In the genomic region with DNA sequence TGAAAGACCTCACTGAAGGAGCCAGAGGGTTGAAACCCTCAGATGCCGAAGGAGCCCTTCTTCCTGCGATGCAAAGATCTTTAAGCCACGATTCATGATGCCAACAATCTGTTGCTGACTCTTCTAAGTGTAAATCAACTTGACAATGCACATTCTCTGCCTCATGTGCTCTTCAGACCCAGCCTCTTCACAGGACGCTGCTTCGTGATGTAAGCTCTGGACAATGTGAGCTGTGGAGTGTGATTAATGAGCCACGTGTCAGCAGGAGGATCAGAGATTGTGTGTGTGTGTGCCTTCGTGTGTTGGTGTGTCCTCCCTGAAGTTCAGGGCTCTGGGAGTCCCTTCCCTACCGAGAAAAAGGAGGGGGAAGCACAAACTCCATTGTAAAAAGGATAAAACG, we compare ENCODE assay signal across 20 cellular contexts. TPM values are rescaled to one million over a fixed set of nuclear protein-coding genes. Genes with fewer than 3 reads are reported as not detected.
DNase-seq lines count a peak whose midpoint lies in the region; FAIRE-seq and TF ChIP-seq lines count a peak whose summit lies in the region.
"Had no signal": no experiment of that assay in that cellular context is flagged by ENCODE, and none has a peak within 500 bp of the region (broad histone marks: within the 10 kb centered on the region; RNA-seq: fewer than 3 reads in every experiment).

No MANE protein-coding gene starts in this region.

- H3K4ac ChIP-seq in mesenchymal stem cell (ENCODE audit: low read depth in 1 of 2, low read length in 2 of 2) = no peak overlapping the region

- H3K27me3 ChIP-seq in bronchial epithelial cell (ENCODE audit: control insufficient read depth, insufficient read depth, low read length) = peaks cover 3% of the 10 kb centered on the region
- H3K27me3 ChIP-seq in mesenchymal stem cell (ENCODE audit: control insufficient read depth in 1 of 2, insufficient read depth in 1 of 2, low read length in 2 of 2) = peaks cover 0 to 17% of the 10 kb centered on the region in 2 experiments
- H3K27me3 ChIP-seq: upper lobe of left lung had no signal

- no peaks in the 10 kb centered on the region for H3K79me1 ChIP-seq in mesenchymal stem cell (replicated peaks; ENCODE audit: low read length, poor library complexity, severe bottlenecking)

- H3K4me1 ChIP-seq in HEK293 (ENCODE audit: control insufficient read depth, insufficient read depth, low read length) (no peaks in the 10 kb centered on the region), mesenchymal stem cell (ENCODE audit: control insufficient read depth, insufficient read depth, low read depth, low read length) (no peaks in the 10 kb centered on the region)
- H3K4me1 ChIP-seq: upper lobe of left lung had no signal

- H2AFZ ChIP-seq in mesenchymal stem cell (ENCODE audit: low read depth, low read length) = no peak overlapping the region

- H3K36me3 ChIP-seq in HEK293 (ENCODE audit: control insufficient read depth in 2 of 2, insufficient read depth in 1 of 2, low read length in 2 of 2) (no peaks in the 10 kb centered on the region), bronchial epithelial cell (ENCODE audit: control insufficient read depth, insufficient read depth, low read length) (no peaks in the 10 kb centered on the region), mesenchymal stem cell (ENCODE audit: control insufficient read depth in 1 of 2, insufficient read depth in 2 of 2, low read depth in 1 of 2, low read length in 2 of 2) (no peaks in the 10 kb centered on the region)
- H3K36me3 ChIP-seq: upper lobe of left lung had no signal

- H2BK15ac ChIP-seq in mesenchymal stem cell (ENCODE audit: low read depth, poor library complexity, severe bottlenecking) = no peak overlapping the region

- CTCF ChIA-PET in AG04449 (lab: Yijun Ruan, JAX) (interaction anchor here (1.2 kb wide), 1 partner anchor 308 kb away, joined by 3 read pairs; no protein-coding TSS in a partner anchor), HEK293 (lab: Yijun Ruan, JAX) (interaction anchor here (0.7 kb wide), 1 partner anchor 179 kb away, joined by 4 read pairs; no protein-coding TSS in a partner anchor)

- POLR2A ChIA-PET in AG04449 (lab: Yijun Ruan, JAX) (interaction anchor here (1.0 kb wide), 1 partner anchor 26 kb away, joined by 3 read pairs; a partner anchor contains a TSS), HEK293 (lab: Yijun Ruan, JAX) (no interaction called here)

- H4K91ac ChIP-seq in mesenchymal stem cell (ENCODE audit: low read length) = no peak overlapping the region

- H3K4me2 ChIP-seq in mesenchymal stem cell (ENCODE audit: low read length, poor library complexity, severe bottlenecking) = no peak overlapping the region

- H4K8ac ChIP-seq in mesenchymal stem cell (ENCODE audit: low read length) = no peak overlapping the region

- H2BK12ac ChIP-seq in mesenchymal stem cell (ENCODE audit: low read length in 2 of 2) = no peak overlapping the region

- H3K9ac ChIP-seq in mesenchymal stem cell (ENCODE audit: low read length) = peak overlapping the region; percentile 54

- H2BK5ac ChIP-seq in mesenchymal stem cell (ENCODE audit: low read depth, low read length, poor library complexity, severe bottlenecking) = no peak overlapping the region

- intact Hi-C loops in posterior vena cava (cut with DNase I) = no loop called here

- TF ChIP-seq CTCF in AG04449 (IDR thresholded peaks at IDR 0.05; ENCODE audit: insufficient read depth, low read length, missing control alignments) (no peak), HEK293 (tag by site-specific recombination; IDR thresholded peaks at IDR 0.05) (no peak), bronchial epithelial cell (IDR thresholded peaks at IDR 0.05; ENCODE audit: insufficient read depth, low read length, severe bottlenecking) (no peak)

- FAIRE-seq in bronchial epithelial cell (lab: Jason Lieb, UNC) = peak; percentile 77
- FAIRE-seq: keratinocyte had no signal

- DNase-seq in AG04449 (ENCODE audit: low read depth, low spot score) (peak; percentile 46), bronchial epithelial cell (ENCODE audit: low read depth) (no peak), mesenchymal stem cell (peak; percentile 64), posterior vena cava (ENCODE audit: low spot score) (no peak), cerebellar cortex (ENCODE audit: low spot score) (no peak), NCI-H2227 (lab: John Stamatoyannopoulos, UW; ENCODE audit: unreplicated experiment) (no peak)
- DNase-seq in activated CD4-positive, alpha-beta T cell treated with anti-CD3 and anti-CD28 coated beads, Interleukin-2, amount 50 U/mL, for 48 hours = no peak
- DNase-seq: activated CD4-positive, alpha-beta T cell treated with anti-CD3 and anti-CD28 coated beads for 48 hours; activated naive CD8-positive, alpha-beta T cell treated with anti-CD3 and anti-CD28 coated beads, Interleukin-2, amount 10 ng/mL, durations not matched to agents 7 days and 5 days; cerebellar nuclear complex; GDM1; NCI-H1048; NCI-H2227 treated with DMSO at 0.1 percent for 48 hours; Right ventricle myocardium superior; stimulated activated naive CD8-positive, alpha-beta T cell treated with anti-CD3 and anti-CD28 coated beads, Interleukin-15, Interleukin-2, amounts not matched to agents 100 U/mL and 50 U/mL, for 24 hours; T1000; upper lobe of left lung had no signal

- peaks cover 3% of the 10 kb centered on the region; the same call in 1 of the 2 replicates for H3K9me3 ChIP-seq in HEK293 (ENCODE audit: control insufficient read depth, insufficient read depth, low read depth, low read length)
- peaks cover 12% of the 10 kb centered on the region for H3K9me3 ChIP-seq in mesenchymal stem cell (ENCODE audit: control insufficient read depth, low read length)

- H3K4me3 ChIP-seq in AG04449 (ENCODE audit: low read depth, low read length) (no peak overlapping the region), HEK293 (ENCODE audit: low read depth, low read length) (no peak overlapping the region), bronchial epithelial cell (ENCODE audit: low read depth, low read length) (no peak overlapping the region), mesenchymal stem cell (ENCODE audit: insufficient read depth in 1 of 2, low read depth in 1 of 2, low read length in 2 of 2) (peak overlapping the region in 1 of 2 experiments; percentile 27)
- H3K4me3 ChIP-seq: upper lobe of left lung had no signal

- no peak overlapping the region for H2BK120ac ChIP-seq in mesenchymal stem cell (ENCODE audit: low read depth, low read length)

- no peak overlapping the region for H2AK5ac ChIP-seq in mesenchymal stem cell (ENCODE audit: low read length, severe bottlenecking)

- no peak overlapping the region for H3K18ac ChIP-seq in mesenchymal stem cell (ENCODE audit: low read depth in 1 of 2, low read length in 2 of 2)

- H3K23ac ChIP-seq in mesenchymal stem cell (ENCODE audit: low read length in 2 of 2) = no peak overlapping the region

- H3K27ac ChIP-seq in HEK293 (ENCODE audit: extremely low read depth, low read depth, low read length) = no peak overlapping the region
- H3K27ac ChIP-seq in mesenchymal stem cell (ENCODE audit: low read length, poor library complexity, severe bottlenecking) = no peak overlapping the region
- H3K27ac ChIP-seq: upper lobe of left lung had no signal

- no peak overlapping the region for H3K14ac ChIP-seq in mesenchymal stem cell (ENCODE audit: low read length in 2 of 2)

- WGBS in mesenchymal stem cell = 25% methylated on average over 7 of the region's 9 CpGs

TF ChIP-seq in HEK293, 187 proteins besides CTCF, POLR2A, EP300 and RAD21 (continues in another document):
- peak; percentile 80 for TF ChIP-seq SCRT2 (tag by site-specific recombination; IDR thresholded peaks at IDR 0.05)
- TF ChIP-seq ZNF530 (tag by site-specific recombination; IDR thresholded peaks at IDR 0.05; ENCODE audit: low read depth) = no peak
- 0 out of 2 replicates have a peak, but pooled peaks have one; percentile 43 for TF ChIP-seq TRIM28 (IDR thresholded peaks at IDR 0.05; ENCODE audit: borderline replicate concordance, low read length)
- no peak for TF ChIP-seq ZNF585B (tag by site-specific recombination; IDR thresholded peaks at IDR 0.05)
- TF ChIP-seq, protein P1, sequence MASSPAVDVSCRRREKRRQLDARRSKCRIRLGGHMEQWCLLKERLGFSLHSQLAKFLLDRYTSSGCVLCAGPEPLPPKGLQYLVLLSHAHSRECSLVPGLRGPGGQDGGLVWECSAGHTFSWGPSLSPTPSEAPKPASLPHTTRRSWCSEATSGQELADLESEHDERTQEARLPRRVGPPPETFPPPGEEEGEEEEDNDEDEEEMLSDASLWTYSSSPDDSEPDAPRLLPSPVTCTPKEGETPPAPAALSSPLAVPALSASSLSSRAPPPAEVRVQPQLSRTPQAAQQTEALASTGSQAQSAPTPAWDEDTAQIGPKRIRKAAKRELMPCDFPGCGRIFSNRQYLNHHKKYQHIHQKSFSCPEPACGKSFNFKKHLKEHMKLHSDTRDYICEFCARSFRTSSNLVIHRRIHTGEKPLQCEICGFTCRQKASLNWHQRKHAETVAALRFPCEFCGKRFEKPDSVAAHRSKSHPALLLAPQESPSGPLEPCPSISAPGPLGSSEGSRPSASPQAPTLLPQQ (tag by site-specific recombination; IDR thresholded peaks at IDR 0.05) = peak; percentile 48; the same call in 1 of the 2 replicates
- no peak for TF ChIP-seq ZNF76 (tag by site-specific recombination; IDR thresholded peaks at IDR 0.05; ENCODE audit: borderline replicate concordance, low read depth)
- TF ChIP-seq ZNF777 (tag by site-specific recombination; IDR thresholded peaks at IDR 0.05; ENCODE audit: borderline replicate concordance) = no peak
- no peak for TF ChIP-seq ZNF274 (IDR thresholded peaks at IDR 0.05; ENCODE audit: low read length)
- no peak for TF ChIP-seq ZNF274 (tag by site-specific recombination; IDR thresholded peaks at IDR 0.05; ENCODE audit: borderline replicate concordance)
- TF ChIP-seq ZNF266 (tag by site-specific recombination; IDR thresholded peaks at IDR 0.05; ENCODE audit: low read depth) = no peak
- TF ChIP-seq ZNF138 (tag by site-specific recombination; IDR thresholded peaks at IDR 0.05; ENCODE audit: borderline replicate concordance) = no peak
- no peak for TF ChIP-seq ZBTB17 (tag by site-specific recombination; IDR thresholded peaks at IDR 0.05)
- no peak for TF ChIP-seq ZNF654 (tag by site-specific recombination; IDR thresholded peaks at IDR 0.05; ENCODE audit: low read depth)
- TF ChIP-seq SETDB1 (IDR thresholded peaks at IDR 0.05; ENCODE audit: insufficient read length, low read length) = peak; percentile 26
- TF ChIP-seq ZNF37A (tag by site-specific recombination; IDR thresholded peaks at IDR 0.05) = no peak
- no peak for TF ChIP-seq ZNF521 (tag by site-specific recombination; IDR thresholded peaks at IDR 0.05)
- 0 out of 2 replicates have a peak, but pooled peaks have one; percentile 8 for TF ChIP-seq ZIC2 (tag by site-specific recombination; IDR thresholded peaks at IDR 0.05)
- no peak for TF ChIP-seq GLI4 (tag by site-specific recombination; IDR thresholded peaks at IDR 0.05)

RNA-seq across cellular contexts. Expression of a gene that starts 26.5 kb away (rescaled TPM):
- total RNA-seq in bronchial epithelial cell = 4.6 and 7.4 TPM in 2 replicates
- 11.1 TPM for polyA plus RNA-seq in mesenchymal stem cell (2013, experiment 1 of 2)
- 11.7 TPM for polyA plus RNA-seq in mesenchymal stem cell (2013, experiment 2 of 2)
- 10 to 100 TPM; 18.6 to 23.0 TPM for total RNA-seq in posterior vena cava
- total RNA-seq: activated naive CD8-positive, alpha-beta T cell treated with anti-CD3 and anti-CD28 coated beads, Interleukin-2, amount 10 ng/mL, durations not matched to agents 7 days and 5 days had no signal
- polyA plus RNA-seq: IgD-negative memory B cell had no signal

Comparison
In these comparisons a context has a peak if more than half of its experiments do, and no peak if none do; other contexts are left out.
1. DNase-seq: peak in AG04449 (single experiment) and mesenchymal stem cell (single experiment); none in bronchial epithelial cell (single experiment), posterior vena cava (single experiment), activated CD4-positive, alpha-beta T cell treated with anti-CD3 and anti-CD28 coated beads, Interleukin-2, amount 50 U/mL, for 48 hours (0 of 2), cerebellar cortex (single experiment) and NCI-H2227 (single experiment).